1 cellular context compared by ENCODE assay signal in the genomic region with DNA sequence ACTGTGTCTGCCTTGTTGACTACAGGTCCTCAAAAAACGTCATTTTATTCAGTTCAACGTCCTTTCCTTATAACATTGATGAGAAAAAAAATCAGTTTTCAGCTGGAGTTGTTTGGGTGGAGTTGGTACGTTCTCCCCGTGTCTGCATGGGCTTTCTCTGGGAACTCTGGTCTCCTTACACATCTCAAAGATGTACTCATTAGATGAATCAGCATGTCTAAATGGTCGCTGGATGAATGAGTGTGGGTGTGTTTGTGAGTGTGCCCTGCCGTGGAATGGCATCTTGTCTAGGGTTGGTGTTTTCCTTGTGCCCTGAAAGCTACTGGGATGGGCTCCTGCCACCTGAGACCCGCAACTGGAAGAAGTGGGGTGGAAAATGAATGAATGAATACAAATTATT.
TF ChIP-seq lines count a peak whose summit lies in the region.

No MANE protein-coding gene starts in this region.

TF ChIP-seq in endothelial cell of umbilical vein, 7 proteins besides CTCF, POLR2A, EP300 and RAD21:
- TF ChIP-seq POLR2AphosphoS5 (IDR thresholded peaks at IDR 0.05; ENCODE audit: insufficient read depth, low read depth, low read length): no peak
- no peak for TF ChIP-seq JUN (IDR thresholded peaks at IDR 0.05; ENCODE audit: borderline replicate concordance, insufficient read depth, insufficient read length, low read depth)
- no peak for TF ChIP-seq EZH2 (IDR thresholded peaks at IDR 0.05; ENCODE audit: borderline replicate concordance, low read depth, low read length, severe bottlenecking)
- no peak for TF ChIP-seq GATA2 (IDR thresholded peaks at IDR 0.05; ENCODE audit: insufficient read depth, insufficient read length, low read depth, low read length)
- TF ChIP-seq MAX (IDR thresholded peaks at IDR 0.05; ENCODE audit: insufficient read depth, insufficient read length): no peak
- TF ChIP-seq MYC (IDR thresholded peaks at IDR 0.05; ENCODE audit: low read depth, low read length): no peak
- TF ChIP-seq FOS (IDR thresholded peaks at IDR 0.05; ENCODE audit: borderline replicate concordance, insufficient read depth, low read length): no peak
